12 cellular contexts compared by ENCODE assay signal in the genomic region with DNA sequence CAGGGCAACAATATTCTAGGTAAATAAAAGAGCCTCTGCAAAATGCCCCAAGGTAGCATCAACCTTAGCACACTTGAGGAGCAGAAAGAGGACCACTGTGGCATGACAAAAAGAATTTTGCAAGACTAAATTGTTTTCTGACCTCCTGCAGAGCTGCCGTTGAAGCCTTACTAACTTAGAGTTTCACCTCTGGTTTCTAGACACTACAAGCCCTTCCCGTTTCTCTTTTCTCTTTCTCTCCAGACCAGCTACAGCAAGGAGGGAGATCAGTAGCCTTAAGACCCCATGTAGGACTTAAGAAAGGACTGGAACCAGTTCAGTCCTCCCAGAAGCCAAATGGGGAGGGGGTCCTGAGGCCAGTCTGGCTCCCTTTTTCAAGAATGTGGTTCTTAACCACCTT.
DNase-seq lines count a peak whose midpoint lies in the region; ATAC-seq and TF ChIP-seq lines count a peak whose summit lies in the region.
"Had no signal": no experiment of that assay in that cellular context is flagged by ENCODE, and none has a peak within 500 bp of the region (broad histone marks: within the 10 kb centered on the region; RNA-seq: fewer than 3 reads in every experiment).

No MANE protein-coding gene starts in this region.

- H3K27me3 Mint-ChIP-seq in immature natural killer cell (ENCODE audit: low read depth in 3 of 3), result peaks cover 1 to 5% (median 3%) of the 10 kb centered on the region in 3 donors

- peaks cover 9 to 17% of the 10 kb centered on the region in 2 donors for H3K4me1 Mint-ChIP-seq in immature natural killer cell

- peak; percentile 42 for ATAC-seq in GM21723 (IDR thresholded peaks at IDR 0.05; ENCODE audit: unreplicated experiment)
- ATAC-seq: heart right ventricle, upper lobe of right lung had no signal

- DNase-seq in GM12864 (ENCODE audit: low read depth) (peak; percentile 43), NOMO-1 treated with dmso at 0.1 percent for 144 hours (lab: John Stamatoyannopoulos, UW; ENCODE audit: unreplicated experiment) (peak; percentile 70), immature natural killer cell (no peak), OCI-M1 (lab: John Stamatoyannopoulos, UW) (no peak), MG63 (no peak), HUDEP-2 (lab: John Stamatoyannopoulos, UW; ENCODE audit: unreplicated experiment in 76 of 76) (no peak)
- no peak for DNase-seq in NK-92 treated with Interleukin-12 subunit alpha and Interleukin-12 subunit beta, amount 100 ng/mL, for 24 hours (lab: John Stamatoyannopoulos, UW)
- DNase-seq: activated CD4-positive, alpha-beta T cell treated with anti-CD3 and anti-CD28 coated beads, Interleukin-2, amount 50 U/mL, for 1 hour; heart right ventricle; upper lobe of right lung had no signal

- TF ChIP-seq CTCF in GM12864 (IDR thresholded peaks at IDR 0.05; ENCODE audit: low read depth, low read length, missing control alignments), result no peak

- peak overlapping the region; percentile 9 to 95 (median 80) for H3K27ac Mint-ChIP-seq in immature natural killer cell

- H3K36me3 ChIP-seq in MG63, result no peaks in the 10 kb centered on the region
- H3K36me3 ChIP-seq: heart right ventricle, upper lobe of right lung had no signal

- no peaks in the 10 kb centered on the region for H3K27me3 ChIP-seq in MG63
- H3K27me3 ChIP-seq: heart right ventricle, upper lobe of right lung had no signal

- no peak overlapping the region for H3K4me3 Mint-ChIP-seq in immature natural killer cell

- H3K4me3 ChIP-seq in GM12864 (ENCODE audit: low read depth, low read length), result no peak overlapping the region
- H3K4me3 ChIP-seq in MG63, result no peak overlapping the region
- H3K4me3 ChIP-seq: heart right ventricle, lung, upper lobe of right lung had no signal

- peaks cover 0 to 3% (median 0%) of the 10 kb centered on the region in 6 donors for H3K9me3 Mint-ChIP-seq in immature natural killer cell

- H3K9me3 ChIP-seq in MG63, result no peaks in the 10 kb centered on the region
- H3K9me3 ChIP-seq: heart right ventricle, upper lobe of right lung had no signal

- no peaks in the 10 kb centered on the region for H3K36me3 Mint-ChIP-seq in immature natural killer cell

Comparison
In these comparisons a context has a peak if more than half of its experiments do, and no peak if none do; other contexts are left out.
1. DNase-seq: peak in GM12864 (single experiment) and NOMO-1 treated with dmso at 0.1 percent for 144 hours (single experiment); none in immature natural killer cell (0 of 3), OCI-M1 (single experiment), MG63 (single experiment), NK-92 treated with Interleukin-12 subunit alpha and Interleukin-12 subunit beta, amount 100 ng/mL, for 24 hours (single experiment) and HUDEP-2 (0 of 76).